9 cellular contexts compared by ENCODE assay signal in the genomic region with DNA sequence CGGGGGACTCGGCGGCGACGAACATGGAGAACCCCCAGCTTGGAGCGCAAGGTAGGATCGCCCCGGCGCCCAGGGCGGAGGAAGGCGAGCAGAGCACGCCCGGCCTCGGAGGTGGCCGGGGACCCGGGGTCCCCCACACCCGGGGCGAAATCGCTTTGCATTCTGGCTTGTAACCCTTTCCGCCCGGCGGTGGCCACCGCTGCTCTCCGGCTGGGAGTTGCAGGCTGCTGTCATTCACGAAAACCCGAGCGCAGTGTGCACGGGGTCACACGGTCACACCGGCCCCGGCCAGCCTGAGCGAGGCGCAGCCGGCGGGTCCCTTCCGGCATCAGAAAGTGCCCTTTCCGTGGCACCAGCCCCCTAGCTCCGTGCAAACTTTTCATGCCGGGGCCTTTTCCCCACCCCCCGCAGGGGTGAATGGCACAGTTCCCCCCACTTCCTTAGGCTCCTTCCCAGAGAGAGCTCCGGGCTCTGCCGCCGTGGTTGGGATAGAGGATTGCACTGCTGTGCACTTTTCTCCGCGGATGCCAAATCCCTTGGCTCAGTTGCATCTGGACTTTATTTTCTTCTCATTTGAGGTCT. TPM values are rescaled to one million over a fixed set of nuclear protein-coding genes. Genes with fewer than 3 reads are reported as not detected.
DNase-seq lines count a peak whose midpoint lies in the region; ATAC-seq lines count a peak whose summit lies in the region.
"Had no signal": no experiment of that assay in that cellular context is flagged by ENCODE, and none has a peak within 500 bp of the region (broad histone marks: within the 10 kb centered on the region; RNA-seq: fewer than 3 reads in every experiment).

No MANE protein-coding gene starts in this region.

- DNase-seq in AG08396 (ENCODE audit: low spot score) (peak; percentile 18), NCI-H446 treated with DMSO at 0.1 percent for 48 hours (lab: John Stamatoyannopoulos, UW) (no peak)
- DNase-seq in stimulated activated CD4-positive, alpha-beta T cell treated with anti-CD3 and anti-CD28 coated beads, Interleukin-4, amount 100 ng/mL, for 1 hour = no peak
- no peak for DNase-seq in stimulated activated naive CD4-positive, alpha-beta T cell treated with Interleukin-2 at 50 U/mL for 16 hours (lab: John Stamatoyannopoulos, UW)
- DNase-seq: activated gamma-delta T cell had no signal

- peaks cover 0 to 4% of the 10 kb centered on the region in 2 donors for H3K27me3 ChIP-seq in esophagus (ENCODE audit: control insufficient read depth in 1 of 2, insufficient read depth in 2 of 2, low read length in 2 of 2)
- peaks cover 29% of the 10 kb centered on the region for H3K27me3 ChIP-seq in muscle layer of duodenum (ENCODE audit: low read depth, low read length)

- H3K4me3 ChIP-seq in esophagus (ENCODE audit: low read depth in 1 of 2, low read length in 2 of 2) = peak overlapping the region; percentile 53 to 63
- peak overlapping the region; percentile 73 for H3K4me3 ChIP-seq in muscle layer of duodenum (ENCODE audit: low read depth in 1 of 2, low read length in 2 of 2)

- H3K9me3 ChIP-seq in esophagus (ENCODE audit: control insufficient read depth in 2 of 2, insufficient read depth in 1 of 2, low read depth in 1 of 2, low read length in 1 of 2) (no peaks in the 10 kb centered on the region), muscle layer of duodenum (ENCODE audit: control insufficient read depth in 1 of 2, low read length in 2 of 2) (no peaks in the 10 kb centered on the region)

- H3K27ac ChIP-seq in esophagus (ENCODE audit: low read depth in 2 of 2, low read length in 1 of 2) = no peak overlapping the region
- H3K27ac ChIP-seq in muscle layer of duodenum (ENCODE audit: low read length) = peak overlapping the region; percentile 70

- ATAC-seq in HG02884 (IDR thresholded peaks at IDR 0.05; ENCODE audit: unreplicated experiment) (peak; percentile 21), HG03025 (IDR thresholded peaks at IDR 0.05; ENCODE audit: low FRiP score, unreplicated experiment) (no peak)

- H3K36me3 ChIP-seq in esophagus (ENCODE audit: control insufficient read depth in 2 of 2, insufficient read depth in 2 of 2, low read length in 1 of 2) = no peaks in the 10 kb centered on the region
- H3K36me3 ChIP-seq in muscle layer of duodenum (ENCODE audit: control insufficient read depth in 1 of 2, insufficient read depth in 2 of 2, low read length in 2 of 2) = no peaks in the 10 kb centered on the region

- H3K4me1 ChIP-seq in esophagus (ENCODE audit: control insufficient read depth in 2 of 2, insufficient read depth in 2 of 2, low read length in 1 of 2) (peaks cover 0 to 7% of the 10 kb centered on the region in 2 donors), muscle layer of duodenum (ENCODE audit: control insufficient read depth in 1 of 2, insufficient read depth in 2 of 2, low read length in 2 of 2) (peaks cover 0 to 11% of the 10 kb centered on the region in 2 donors)

- WGBS in esophagus, 2 donors = 1 to 2% methylated on average over 35 to 45 of the region's 45 CpGs

RNA-seq across cellular contexts. Expression of a gene that starts 0.8 kb away (rescaled TPM):
- 10 to 100 TPM; 29.3 to 32.0 TPM for polyA plus RNA-seq in esophagus
